Comparison of ENCODE assay signal across 13 cellular contexts in the genomic region with DNA sequence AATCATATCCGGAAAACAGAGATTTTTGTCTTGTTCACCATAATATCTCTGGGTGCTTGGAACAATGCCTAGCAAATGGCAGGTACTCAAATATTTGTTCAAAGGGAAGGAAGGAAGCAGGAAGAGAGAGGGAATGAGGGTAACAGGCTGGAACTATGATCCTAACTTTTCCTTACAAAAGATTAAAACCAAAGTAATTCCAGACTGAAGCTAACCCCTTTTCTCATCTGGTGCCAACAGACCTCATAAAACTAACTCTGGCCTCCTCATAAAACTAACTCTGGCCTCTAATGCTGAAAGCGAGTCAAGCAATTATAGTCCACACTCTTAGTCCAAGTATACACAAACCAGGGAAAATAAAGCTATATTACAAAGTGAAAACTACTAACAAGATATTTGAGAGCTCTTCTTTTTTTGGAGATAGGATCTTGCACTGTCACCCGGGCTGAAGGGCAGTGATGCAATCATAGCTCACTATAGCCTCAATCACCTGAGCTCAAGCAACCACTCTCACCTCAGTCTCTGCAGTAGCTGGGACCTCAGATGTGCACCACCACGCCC.
DNase-seq lines count a peak whose midpoint lies in the region; ATAC-seq and TF ChIP-seq lines count a peak whose summit lies in the region.
"Had no signal": no experiment of that assay in that cellular context is flagged by ENCODE, and none has a peak within 500 bp of the region (broad histone marks: within the 10 kb centered on the region; RNA-seq: fewer than 3 reads in every experiment).

No MANE protein-coding gene starts in this region.

- peaks cover 98% of the 10 kb centered on the region for H3K4me1 ChIP-seq in CD4-positive, alpha-beta memory T cell (ENCODE audit: insufficient read depth, low read length)
- H3K4me1 ChIP-seq in Karpas-422 (ENCODE audit: low read length): peaks cover 61% of the 10 kb centered on the region

- H3K27me3 ChIP-seq in CD4-positive, alpha-beta memory T cell (ENCODE audit: insufficient read depth, low read length): no peaks in the 10 kb centered on the region
- H3K27me3 ChIP-seq in Karpas-422 (ENCODE audit: low read length) (no peaks in the 10 kb centered on the region), H7 (ENCODE audit: control insufficient read depth, insufficient read depth, low read length) (no peaks in the 10 kb centered on the region)

- H3K9me2 ChIP-seq in Karpas-422 (replicated peaks; ENCODE audit: insufficient read depth, low read length): no peaks in the 10 kb centered on the region

- H3K9me3 Mint-ChIP-seq in CD4-positive, alpha-beta memory T cell: peaks cover 0 to 1% (median 0%) of the 10 kb centered on the region in 8 donors
- H3K9me3 Mint-ChIP-seq in naive thymus-derived CD8-positive, alpha-beta T cell: peaks cover 0 to 3% (median 0%) of the 10 kb centered on the region in 9 donors

- no peak overlapping the region for H3K4me2 ChIP-seq in Karpas-422 (ENCODE audit: low read depth, low read length, poor library complexity, severe bottlenecking)

- H3K4me3 Mint-ChIP-seq in CD4-positive, alpha-beta memory T cell: peak overlapping the region in 3 of 8 donors; percentile 17 to 44 (median 24)
- peak overlapping the region in 5 of 10 donors; percentile 4 to 23 (median 7) for H3K4me3 Mint-ChIP-seq in naive thymus-derived CD8-positive, alpha-beta T cell

- H3K27ac ChIP-seq in CD4-positive, alpha-beta memory T cell (ENCODE audit: low read depth, low read length): no peak overlapping the region
- H3K27ac ChIP-seq in Karpas-422 (ENCODE audit: low read length): peak overlapping the region; percentile 73

- H3K27ac Mint-ChIP-seq in CD4-positive, alpha-beta memory T cell: peak overlapping the region in 5 of 7 donors; percentile 5 to 54 (median 23)
- peak overlapping the region in 9 of 10 donors; percentile 0 to 68 (median 31) for H3K27ac Mint-ChIP-seq in naive thymus-derived CD8-positive, alpha-beta T cell

- H4K20me1 ChIP-seq in Karpas-422 (ENCODE audit: insufficient read depth, low read depth, low read length): peaks cover 69% of the 10 kb centered on the region

- H3K79me2 ChIP-seq in Karpas-422 (ENCODE audit: low read length): peaks cover 100% of the 10 kb centered on the region

- peaks cover 0 to 1% of the 10 kb centered on the region in 2 donors for H3K36me3 Mint-ChIP-seq in CD4-positive, alpha-beta memory T cell
- peaks cover 0 to 6% (median 0%) of the 10 kb centered on the region in 3 donors for H3K36me3 Mint-ChIP-seq in naive thymus-derived CD8-positive, alpha-beta T cell

- no peaks in the 10 kb centered on the region for H3K9me3 ChIP-seq in CD4-positive, alpha-beta memory T cell (ENCODE audit: control insufficient read depth in 1 of 2, low read length in 2 of 2)
- no peaks in the 10 kb centered on the region for H3K9me3 ChIP-seq in Karpas-422 (ENCODE audit: low read length)

- POLR2A ChIA-PET in CD4-positive, alpha-beta memory T cell (lab: Charles Lee; ENCODE audit: partially characterized antibody): interaction anchor here (1.0 kb wide), 1 partner anchor 22 kb away, joined by 3 read pairs; no protein-coding TSS in a partner anchor
- POLR2A ChIA-PET in naive thymus-derived CD8-positive, alpha-beta T cell (lab: Charles Lee): interaction anchor here (0.5 to 1.1 kb wide), 3 partner anchors 8 to 158 kb away, joined by 3 read pairs; no protein-coding TSS in a partner anchor

- H3K9ac ChIP-seq in Karpas-422 (ENCODE audit: low read length): no peak overlapping the region

- no peak overlapping the region for H3K4me3 ChIP-seq in CD4-positive, alpha-beta memory T cell (ENCODE audit: low read length in 2 of 2)
- no peak overlapping the region for H3K4me3 ChIP-seq in Karpas-422 (ENCODE audit: low read length)
- H3K4me3 ChIP-seq in H7 (ENCODE audit: insufficient read depth, low read depth, low read length): no peak overlapping the region
- H3K4me3 ChIP-seq: lung had no signal

- CTCF ChIA-PET in CD4-positive, alpha-beta memory T cell (lab: Charles Lee; ENCODE audit: partially characterized antibody): no interaction called here

- H3K4me1 Mint-ChIP-seq in CD4-positive, alpha-beta memory T cell: peaks cover 65 to 98% (median 77%) of the 10 kb centered on the region in 4 donors
- H3K4me1 Mint-ChIP-seq in naive thymus-derived CD8-positive, alpha-beta T cell: peaks cover 43 to 96% (median 86%) of the 10 kb centered on the region in 4 donors

- DNase-seq in CD4-positive, alpha-beta memory T cell: no peak
- DNase-seq in Karpas-422 (no peak), dermis microvascular lymphatic vessel endothelial cell (ENCODE audit: low read depth in 2 of 2) (peak; percentile 55 to 80), H7 (no peak), inferior parietal cortex (ENCODE audit: extremely low spot score) (no peak)
- no peak for DNase-seq in naive thymus-derived CD8-positive, alpha-beta T cell
- DNase-seq: aorta, DMS79, KBM-7, NCI-H226 had no signal

- no peaks in the 10 kb centered on the region for H3K27me3 Mint-ChIP-seq in CD4-positive, alpha-beta memory T cell
- H3K27me3 Mint-ChIP-seq in naive thymus-derived CD8-positive, alpha-beta T cell: no peaks in the 10 kb centered on the region

- no peak overlapping the region for H2AFZ ChIP-seq in Karpas-422 (ENCODE audit: low read length)

- H3K36me3 ChIP-seq in CD4-positive, alpha-beta memory T cell (ENCODE audit: insufficient read depth, low read length): no peaks in the 10 kb centered on the region
- 0 out of 2 replicates have a peak, but pooled peaks cover 5% of the 10 kb centered on the region for H3K36me3 ChIP-seq in Karpas-422 (ENCODE audit: insufficient read depth, low read length)
- no peaks in the 10 kb centered on the region for H3K36me3 ChIP-seq in H7 (replicated peaks; ENCODE audit: control insufficient read depth, insufficient read depth, low read length)

- peak; percentile 28 to 42 for ATAC-seq in naive thymus-derived CD8-positive, alpha-beta T cell
- ATAC-seq in SK-N-SH treated with all-trans-retinoic acid at 6 μM for 48 hours: no peak
- no peak for ATAC-seq in GM21619 (IDR thresholded peaks at IDR 0.05; ENCODE audit: unreplicated experiment)

- intact Hi-C loops in CD4-positive, alpha-beta memory T cell (cut with micrococcal nuclease): loop anchor here (10.0 kb wide), 1 partner anchor 64 kb away; no protein-coding TSS in a partner anchor

TF ChIP-seq in SK-N-SH treated with all-trans-retinoic acid at 6 μM for 48 hours, 23 proteins besides CTCF, POLR2A, EP300 and RAD21:
- TF ChIP-seq ZNF8 (CRISPR knock-in tag; IDR thresholded peaks at IDR 0.05) (no peak), ZFP30 (CRISPR knock-in tag; IDR thresholded peaks at IDR 0.05) (no peak), OSR1 (CRISPR knock-in tag; IDR thresholded peaks at IDR 0.05) (no peak), ZC3H10 (CRISPR knock-in tag; IDR thresholded peaks at IDR 0.05) (no peak), TOX (CRISPR knock-in tag; IDR thresholded peaks at IDR 0.05; ENCODE audit: borderline replicate concordance) (no peak), GLIS3 (CRISPR knock-in tag; IDR thresholded peaks at IDR 0.05) (no peak), ZNF70 (CRISPR knock-in tag; IDR thresholded peaks at IDR 0.05) (no peak), TCF4 (CRISPR knock-in tag; IDR thresholded peaks at IDR 0.05; ENCODE audit: borderline replicate concordance) (no peak), CSDC2 (CRISPR knock-in tag; IDR thresholded peaks at IDR 0.05) (no peak), RARB (CRISPR knock-in tag; IDR thresholded peaks at IDR 0.05) (no peak), ESRRG (CRISPR knock-in tag; IDR thresholded peaks at IDR 0.05) (no peak)
- TF ChIP-seq, protein P1, sequence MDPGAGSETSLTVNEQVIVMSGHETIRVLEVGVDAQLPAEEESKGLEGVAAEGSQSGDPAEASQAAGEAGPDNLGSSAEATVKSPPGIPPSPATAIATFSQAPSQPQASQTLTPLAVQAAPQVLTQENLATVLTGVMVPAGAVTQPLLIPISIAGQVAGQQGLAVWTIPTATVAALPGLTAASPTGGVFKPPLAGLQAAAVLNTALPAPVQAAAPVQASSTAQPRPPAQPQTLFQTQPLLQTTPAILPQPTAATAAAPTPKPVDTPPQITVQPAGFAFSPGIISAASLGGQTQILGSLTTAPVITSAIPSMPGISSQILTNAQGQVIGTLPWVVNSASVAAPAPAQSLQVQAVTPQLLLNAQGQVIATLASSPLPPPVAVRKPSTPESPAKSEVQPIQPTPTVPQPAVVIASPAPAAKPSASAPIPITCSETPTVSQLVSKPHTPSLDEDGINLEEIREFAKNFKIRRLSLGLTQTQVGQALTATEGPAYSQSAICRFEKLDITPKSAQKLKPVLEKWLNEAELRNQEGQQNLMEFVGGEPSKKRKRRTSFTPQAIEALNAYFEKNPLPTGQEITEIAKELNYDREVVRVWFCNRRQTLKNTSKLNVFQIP (CRISPR knock-in tag; IDR thresholded peaks at IDR 0.05; ENCODE audit: borderline replicate concordance, low read depth): no peak
- TF ChIP-seq, protein P2, sequence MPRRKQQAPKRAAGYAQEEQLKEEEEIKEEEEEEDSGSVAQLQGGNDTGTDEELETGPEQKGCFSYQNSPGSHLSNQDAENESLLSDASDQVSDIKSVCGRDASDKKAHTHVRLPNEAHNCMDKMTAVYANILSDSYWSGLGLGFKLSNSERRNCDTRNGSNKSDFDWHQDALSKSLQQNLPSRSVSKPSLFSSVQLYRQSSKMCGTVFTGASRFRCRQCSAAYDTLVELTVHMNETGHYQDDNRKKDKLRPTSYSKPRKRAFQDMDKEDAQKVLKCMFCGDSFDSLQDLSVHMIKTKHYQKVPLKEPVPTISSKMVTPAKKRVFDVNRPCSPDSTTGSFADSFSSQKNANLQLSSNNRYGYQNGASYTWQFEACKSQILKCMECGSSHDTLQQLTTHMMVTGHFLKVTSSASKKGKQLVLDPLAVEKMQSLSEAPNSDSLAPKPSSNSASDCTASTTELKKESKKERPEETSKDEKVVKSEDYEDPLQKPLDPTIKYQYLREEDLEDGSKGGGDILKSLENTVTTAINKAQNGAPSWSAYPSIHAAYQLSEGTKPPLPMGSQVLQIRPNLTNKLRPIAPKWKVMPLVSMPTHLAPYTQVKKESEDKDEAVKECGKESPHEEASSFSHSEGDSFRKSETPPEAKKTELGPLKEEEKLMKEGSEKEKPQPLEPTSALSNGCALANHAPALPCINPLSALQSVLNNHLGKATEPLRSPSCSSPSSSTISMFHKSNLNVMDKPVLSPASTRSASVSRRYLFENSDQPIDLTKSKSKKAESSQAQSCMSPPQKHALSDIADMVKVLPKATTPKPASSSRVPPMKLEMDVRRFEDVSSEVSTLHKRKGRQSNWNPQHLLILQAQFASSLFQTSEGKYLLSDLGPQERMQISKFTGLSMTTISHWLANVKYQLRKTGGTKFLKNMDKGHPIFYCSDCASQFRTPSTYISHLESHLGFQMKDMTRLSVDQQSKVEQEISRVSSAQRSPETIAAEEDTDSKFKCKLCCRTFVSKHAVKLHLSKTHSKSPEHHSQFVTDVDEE (CRISPR knock-in tag; IDR thresholded peaks at IDR 0.05): no peak

Comparison
In these comparisons a context has a peak if more than half of its experiments do, and no peak if none do; other contexts are left out.
1. DNase-seq: peak in dermis microvascular lymphatic vessel endothelial cell (2 of 2); none in CD4-positive, alpha-beta memory T cell (0 of 5), Karpas-422 (single experiment), naive thymus-derived CD8-positive, alpha-beta T cell (0 of 10), H7 (single experiment) and inferior parietal cortex (single experiment).
2. ATAC-seq: peak in naive thymus-derived CD8-positive, alpha-beta T cell (2 of 2); none in SK-N-SH treated with all-trans-retinoic acid at 6 μM for 48 hours (single experiment) and GM21619 (single experiment).